ENCODE assay signal across 8 cellular contexts in genomic region chr15:98647774-98648653, GRCh38. TPM values are rescaled to one million over a fixed set of nuclear protein-coding genes. Genes with fewer than 3 reads are reported as not detected.
DNase-seq lines count a peak whose midpoint lies in the region; ATAC-seq and TF ChIP-seq lines count a peak whose summit lies in the region.

Gene IGF1R (plus strand): TSS chr15:98648539. CDS start chr15:98649582, 1,043 bp downstream.

- peak; percentile 54 for ATAC-seq in GM19043 (IDR thresholded peaks at IDR 0.05; ENCODE audit: low read depth, unreplicated experiment)
- ATAC-seq in HG03354 (IDR thresholded peaks at IDR 0.05; ENCODE audit: poor library complexity, severe bottlenecking, unreplicated experiment), result peak; percentile 68
- ATAC-seq in right lobe of liver, result peak; percentile 80 to 89 (median 88)

- no peaks in the 10 kb centered on the region for H3K36me3 ChIP-seq in right lobe of liver

- no peaks in the 10 kb centered on the region for H3K27me3 ChIP-seq in dorsolateral prefrontal cortex
- H3K27me3 ChIP-seq in right lobe of liver, result peaks cover 7 to 35% of the 10 kb centered on the region in 2 donors

- WGBS in right lobe of liver (ENCODE audit: insufficient coverage, low coverage, low lambda C conversion rate, missing lambda C conversion rate), result under 1% methylated on average over 29 of the region's 106 CpGs

- peaks cover 0 to 11% (median 0%) of the 10 kb centered on the region in 4 donors for H3K4me1 ChIP-seq in right lobe of liver

- intact Hi-C loops in dorsolateral prefrontal cortex (cut with DNase I), result loop anchor here (1.0 to 10.0 kb wide), 4 partner anchors 129 to 407 kb away; no protein-coding TSS in a partner anchor
- intact Hi-C loops in right lobe of liver (cut with DNase I), result no loop called here

- no peak for TF ChIP-seq POLR2A in right lobe of liver (IDR thresholded peaks at IDR 0.05)

- H3K9me3 ChIP-seq in right lobe of liver, result no peaks in the 10 kb centered on the region

- H3K4me3 ChIP-seq in AG10803 (ENCODE audit: low read length) (peak within 1 kb of the TSS; percentile 88), dorsolateral prefrontal cortex (peak within 1 kb of the TSS; percentile 73 to 98 (median 85)), right lobe of liver (peak within 1 kb of the TSS; percentile 54 to 64 (median 56))

- peak within 1 kb of the TSS; percentile 81 to 99 (median 94) for H3K27ac ChIP-seq in dorsolateral prefrontal cortex
- H3K27ac ChIP-seq in right lobe of liver, result peak within 1 kb of the TSS; percentile 36 to 73 (median 71)

- TF ChIP-seq CTCF in AG10803 (conservative IDR thresholded peaks at IDR 0.05; ENCODE audit: low read length) (no peak), dorsolateral prefrontal cortex (IDR thresholded peaks at IDR 0.05 in 54 of 56, conservative IDR thresholded peaks at IDR 0.05 in 2 of 56; ENCODE audit: low read depth in 1 of 56, partially characterized antibody in 56 of 56) (peak in 17 of 56 donors; percentile 4 to 47 (median 13)), right lobe of liver (IDR thresholded peaks at IDR 0.05) (peak in 1 of 4 donors; percentile 4)

- DNase-seq in AG10803 (ENCODE audit: low read depth) (peak; percentile 86), NCI-H524 (lab: John Stamatoyannopoulos, UW) (peak; percentile 79 to 93), dorsolateral prefrontal cortex (peak; percentile 70 to 89 (median 78)), right lobe of liver (peak; percentile 83 to 88 (median 86))
- peak; percentile 64 to 75 for DNase-seq in activated CD4-positive, alpha-beta T cell treated with anti-CD3 and anti-CD28 coated beads, Interleukin-2, amount 50 U/mL, for 24 hours (ENCODE audit: low read depth in 1 of 2, low spot score in 1 of 2)
- peak; percentile 88 for DNase-seq in stimulated activated CD4-positive, alpha-beta T cell treated with anti-CD3 and anti-CD28 coated beads, Interleukin-4, amount 100 ng/mL, for 1 hour

RNA-seq across cellular contexts. Expression of gene IGF1R, which starts in this region (rescaled TPM):
- 100 to 1,000 TPM in 17 of 120 experiments, 10 to 100 TPM in 103; 53.3 to 130 (median 84.4) TPM for total RNA-seq in dorsolateral prefrontal cortex
- total RNA-seq in right lobe of liver, result 1 to 10 TPM; 2.5 to 5.3 (median 3.8) TPM

Comparison
In these comparisons a context has a peak if more than half of its experiments do, and no peak if none do; other contexts are left out.
1. Peak in every context shown above with its lines: DNase-seq, ATAC-seq, H3K4me3 ChIP-seq and H3K27ac ChIP-seq.
2. RNA of gene IGF1R (total RNA-seq): 53.3 to 130 TPM in dorsolateral prefrontal cortex; 2.5 to 5.3 TPM in right lobe of liver; every median in the first group is over 4 times any median in the second.
3. intact Hi-C loops: an anchor here in dorsolateral prefrontal cortex (1.0 to 10.0 kb wide); none called in right lobe of liver.